Comparison of ENCODE assay signal across 8 cellular contexts in the genomic region with DNA sequence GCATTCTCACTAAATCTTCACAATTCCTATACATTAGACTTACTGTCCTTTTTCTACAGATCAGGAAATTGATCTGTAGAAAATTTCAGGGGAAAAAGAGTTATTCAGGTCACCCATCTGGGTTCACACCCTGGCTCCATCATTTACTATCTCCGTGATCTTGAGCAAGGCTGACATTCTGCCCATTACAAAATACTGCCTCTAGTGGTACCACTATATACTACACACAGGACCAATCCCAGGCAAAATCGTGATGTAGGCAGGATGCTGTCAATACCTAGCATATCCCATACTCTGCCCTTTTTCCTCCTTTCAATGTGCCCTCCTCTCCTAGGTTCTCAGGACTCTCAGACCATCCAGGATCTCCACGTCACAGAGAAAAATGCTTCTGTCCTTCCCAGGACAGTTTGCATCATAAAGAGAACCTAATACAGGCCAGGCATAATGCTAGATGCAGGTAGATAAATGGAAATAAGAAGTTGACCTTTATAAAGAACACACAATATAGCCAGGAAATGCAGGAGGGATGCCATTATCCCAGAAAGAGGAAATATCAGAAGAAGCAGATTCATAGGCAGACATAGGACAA.
DNase-seq lines count a peak whose midpoint lies in the region; ATAC-seq and TF ChIP-seq lines count a peak whose summit lies in the region.

No MANE protein-coding gene starts in this region.

- ATAC-seq in GM21447 (IDR thresholded peaks at IDR 0.05; ENCODE audit: unreplicated experiment): peak; percentile 95
- ATAC-seq in right cardiac atrium: no peak

- H3K4me1 ChIP-seq in right cardiac atrium (ENCODE audit: control insufficient read depth, insufficient read depth, low read length): no peaks in the 10 kb centered on the region

- in situ Hi-C loops in astrocyte of the cerebellum (cut with HindIII; ENCODE audit: low sequenced_read_pairs): loop anchor here (5.0 kb wide), 1 partner anchor 78 kb away; no protein-coding TSS in a partner anchor

- no peaks in the 10 kb centered on the region for H3K9me3 ChIP-seq in right cardiac atrium (ENCODE audit: control insufficient read depth, low read length)

- H3K27me3 ChIP-seq in right cardiac atrium (ENCODE audit: control insufficient read depth, insufficient read depth): no peaks in the 10 kb centered on the region

- 30% methylated on average over 3 of the region's 3 CpGs for WGBS in right cardiac atrium

- DNase-seq in NCI-H1417 (lab: John Stamatoyannopoulos, UW): peak in 2 of 3 experiments; percentile 15 to 35
- no peak for DNase-seq in NCI-H1417 treated with DMSO at 0.1 percent for 48 hours (lab: John Stamatoyannopoulos, UW)
- DNase-seq in HPDE6-E6E7 (ENCODE audit: extremely low spot score): peak; percentile 8
- DNase-seq in astrocyte of the cerebellum (ENCODE audit: low read depth): no peak
- peak; percentile 26 for DNase-seq in myocyte (ENCODE audit: low read depth)
- no peak for DNase-seq in T1000 (lab: John Stamatoyannopoulos, UW)
- DNase-seq in right cardiac atrium: no peak

- intact Hi-C loops in right cardiac atrium (cut with DNase I): loop anchor here in 1 of 4 donors (10.0 kb wide), 1 partner anchor 240 kb away; no protein-coding TSS in a partner anchor

- peak; percentile 53 for TF ChIP-seq CTCF in astrocyte of the cerebellum (IDR thresholded peaks at IDR 0.05; ENCODE audit: low read depth, low read length, missing control alignments)

- H3K4me3 ChIP-seq in astrocyte of the cerebellum (ENCODE audit: low read depth, low read length): no peak overlapping the region
- no peak overlapping the region for H3K4me3 ChIP-seq in right cardiac atrium (ENCODE audit: low read length)

- no peak overlapping the region for H3K27ac ChIP-seq in right cardiac atrium (ENCODE audit: low read length)

Comparison
In these comparisons a context has a peak if more than half of its experiments do, and no peak if none do; other contexts are left out.
1. DNase-seq: peak in NCI-H1417 (2 of 3), HPDE6-E6E7 (single experiment) and myocyte (single experiment); none in NCI-H1417 treated with DMSO at 0.1 percent for 48 hours (single experiment), astrocyte of the cerebellum (single experiment), T1000 (single experiment) and right cardiac atrium (0 of 3).